In genomic region chr9:100534401-100534800, GRCh38 we compare ENCODE assay signal across 1 cellular context.
TF ChIP-seq lines count a peak whose summit lies in the region.

No MANE protein-coding gene starts in this region.

TF ChIP-seq in SK-N-SH treated with all-trans-retinoic acid at 6 μM for 48 hours, 23 proteins besides CTCF, POLR2A, EP300 and RAD21 (continued from another document):
- TF ChIP-seq TSHZ2 (CRISPR knock-in tag; IDR thresholded peaks at IDR 0.05) = no peak
- no peak for TF ChIP-seq POU6F1 (CRISPR knock-in tag; IDR thresholded peaks at IDR 0.05; ENCODE audit: borderline replicate concordance, low read depth)
- no peak for TF ChIP-seq PATZ1 (CRISPR knock-in tag; IDR thresholded peaks at IDR 0.05; ENCODE audit: borderline replicate concordance)
- no peak for TF ChIP-seq CSRNP3 (CRISPR knock-in tag; IDR thresholded peaks at IDR 0.05)
- TF ChIP-seq TCF4 (CRISPR knock-in tag; IDR thresholded peaks at IDR 0.05; ENCODE audit: borderline replicate concordance) = no peak
- no peak for TF ChIP-seq TOX (CRISPR knock-in tag; IDR thresholded peaks at IDR 0.05; ENCODE audit: borderline replicate concordance)
- TF ChIP-seq ZFP3 (CRISPR knock-in tag; IDR thresholded peaks at IDR 0.05) = no peak
- no peak for TF ChIP-seq CREB5 (CRISPR knock-in tag; IDR thresholded peaks at IDR 0.05; ENCODE audit: low read depth)
- no peak for TF ChIP-seq BACH2 (CRISPR knock-in tag; IDR thresholded peaks at IDR 0.05; ENCODE audit: borderline replicate concordance)
- TF ChIP-seq OSR1 (CRISPR knock-in tag; IDR thresholded peaks at IDR 0.05) = no peak
- no peak for TF ChIP-seq PPARA (CRISPR knock-in tag; IDR thresholded peaks at IDR 0.05; ENCODE audit: borderline replicate concordance)
- TF ChIP-seq ISL1 (CRISPR knock-in tag; IDR thresholded peaks at IDR 0.05) = no peak
- no peak for TF ChIP-seq RARB (CRISPR knock-in tag; IDR thresholded peaks at IDR 0.05)
- no peak for TF ChIP-seq ZNF565 (CRISPR knock-in tag; conservative IDR thresholded peaks at IDR 0.05; ENCODE audit: low read depth)
- TF ChIP-seq SNAI2 (CRISPR knock-in tag; IDR thresholded peaks at IDR 0.05) = no peak
- TF ChIP-seq GLIS3 (CRISPR knock-in tag; IDR thresholded peaks at IDR 0.05) = no peak
- TF ChIP-seq CSDC2 (CRISPR knock-in tag; IDR thresholded peaks at IDR 0.05) = no peak
